9 cellular contexts compared by ENCODE assay signal in genomic region chr1:236063551-236063918, GRCh38. TPM values are rescaled to one million over a fixed set of nuclear protein-coding genes. Genes with fewer than 3 reads are reported as not detected.
DNase-seq lines count a peak whose midpoint lies in the region; ATAC-seq, FAIRE-seq and TF ChIP-seq lines count a peak whose summit lies in the region.
"Had no signal": no experiment of that assay in that cellular context is flagged by ENCODE, and none has a peak within 500 bp of the region (broad histone marks: within the 10 kb centered on the region; RNA-seq: fewer than 3 reads in every experiment).

No MANE protein-coding gene starts in this region.

- H3K4me3 Mint-ChIP-seq in activated T-cell treated with anti-CD3 and anti-CD28 coated beads, Interleukin-2, amount 50 U/mL, for 4 hours: peak overlapping the region; percentile 33

- H2BK15ac ChIP-seq in mesendoderm (replicated peaks; ENCODE audit: low read depth): no peak overlapping the region

- peak overlapping the region; percentile 86 for H3K4me2 ChIP-seq in mesendoderm (ENCODE audit: low read length)
- H3K4me2 ChIP-seq: BLaER1 treated with 17β-estradiol and CSF1 and Interleukin-3, amounts not matched to agents 10 nM and 100 nM had no signal

- no peak overlapping the region for H3K23ac ChIP-seq in mesendoderm (ENCODE audit: low read length)

- no CpG with 5 or more reads among the region's 6 CpGs for WGBS in mesendoderm (ENCODE audit: extremely low coverage, insufficient coverage, low lambda C conversion rate)
- 46 to 58% methylated on average over 6 of the region's 6 CpGs for WGBS in thyroid gland, 2 donors

- H3K18ac ChIP-seq in mesendoderm (ENCODE audit: low read length): no peak overlapping the region

- H3K4ac ChIP-seq in mesendoderm (ENCODE audit: low read depth, low read length): no peak overlapping the region

- no peak overlapping the region for H2BK120ac ChIP-seq in mesendoderm (ENCODE audit: low read depth, low read length)

- H4K8ac ChIP-seq in mesendoderm (ENCODE audit: low read depth, low read length): no peak overlapping the region

- H3K27ac ChIP-seq in mesendoderm (ENCODE audit: low read depth, low read length) (no peak overlapping the region), thyroid gland (peak overlapping the region; percentile 87 to 94 (median 91))
- H3K27ac ChIP-seq: BLaER1 treated with 17β-estradiol and CSF1 and Interleukin-3, amounts not matched to agents 10 nM and 100 nM had no signal

- peak overlapping the region; percentile 89 for H3K56ac ChIP-seq in mesendoderm (ENCODE audit: low read length)

- H3K9ac ChIP-seq in mesendoderm (ENCODE audit: low read length): peak overlapping the region; percentile 80
- H3K9ac ChIP-seq: BLaER1 treated with 17β-estradiol and CSF1 and Interleukin-3, amounts not matched to agents 10 nM and 100 nM had no signal

- no peaks in the 10 kb centered on the region for H3K36me3 ChIP-seq in mesendoderm (ENCODE audit: control insufficient read depth, insufficient read depth, low read length)
- no peaks in the 10 kb centered on the region for H3K36me3 ChIP-seq in thyroid gland
- H3K36me3 ChIP-seq: BLaER1 treated with 17β-estradiol and CSF1 and Interleukin-3, amounts not matched to agents 10 nM and 100 nM had no signal

- intact Hi-C loops in thyroid gland (cut with DNase I): no loop called here

- no peaks in the 10 kb centered on the region for H3K9me3 ChIP-seq in thyroid gland

- TF ChIP-seq CTCF in choroid plexus epithelial cell (conservative IDR thresholded peaks at IDR 0.05; ENCODE audit: low read depth, low read length): no peak
- no peak for TF ChIP-seq CTCF in thyroid gland (IDR thresholded peaks at IDR 0.05)

- H4K5ac ChIP-seq in mesendoderm (ENCODE audit: low read length): no peak overlapping the region

- H3K4me3 ChIP-seq in choroid plexus epithelial cell (ENCODE audit: low read depth, low read length) (peak overlapping the region; percentile 89), mesendoderm (ENCODE audit: low read length) (no peak overlapping the region), thyroid gland (replicated peaks in 1 of 3) (peak overlapping the region in 1 of 3 donors; percentile 86)
- H3K4me3 ChIP-seq: BLaER1 treated with 17β-estradiol and CSF1 and Interleukin-3, amounts not matched to agents 10 nM and 100 nM had no signal

- H3K4me1 Mint-ChIP-seq in activated T-cell treated with anti-CD3 and anti-CD28 coated beads, Interleukin-2, amount 50 U/mL, for 4 hours (ENCODE audit: low read depth): peaks cover 25% of the 10 kb centered on the region

- ATAC-seq in activated T-cell treated with anti-CD3 and anti-CD28 coated beads, Interleukin-2, amount 50 U/mL, for 4 hours: no peak
- no peak for ATAC-seq in GM18868 (IDR thresholded peaks at IDR 0.05; ENCODE audit: unreplicated experiment)

- no peaks in the 10 kb centered on the region for H3K79me2 ChIP-seq in mesendoderm (ENCODE audit: control insufficient read depth, insufficient read depth, low read length)

- H2BK5ac ChIP-seq in mesendoderm (ENCODE audit: low read length): no peak overlapping the region

- no peak for TF ChIP-seq POLR2A in thyroid gland (IDR thresholded peaks at IDR 0.05)

- H3K27me3 Mint-ChIP-seq in activated T-cell treated with anti-CD3 and anti-CD28 coated beads, Interleukin-2, amount 50 U/mL, for 4 hours (ENCODE audit: low read depth): peaks cover 39% of the 10 kb centered on the region

- H3K27me3 ChIP-seq in mesendoderm (ENCODE audit: insufficient read depth, low read length, poor library complexity): peaks cover 3% of the 10 kb centered on the region
- no peaks in the 10 kb centered on the region for H3K27me3 ChIP-seq in thyroid gland
- H3K27me3 ChIP-seq: BLaER1 treated with 17β-estradiol and CSF1 and Interleukin-3, amounts not matched to agents 10 nM and 100 nM had no signal

- no peak overlapping the region for H2AK5ac ChIP-seq in mesendoderm (ENCODE audit: low read length)

- FAIRE-seq in HTR-8/SVneo (lab: Jason Lieb, UNC): no peak

- H3K36me3 Mint-ChIP-seq in activated T-cell treated with anti-CD3 and anti-CD28 coated beads, Interleukin-2, amount 50 U/mL, for 4 hours (ENCODE audit: insufficient read depth): no peaks in the 10 kb centered on the region

- DNase-seq in activated T-cell treated with anti-CD3 and anti-CD28 coated beads, Interleukin-2, amount 50 U/mL, for 4 hours: no peak
- DNase-seq in activated T-cell treated with anti-CD3 and anti-CD28 coated beads for 4 hours: no peak
- DNase-seq in choroid plexus epithelial cell (ENCODE audit: low read depth): no peak
- DNase-seq in mesendoderm: no peak
- no peak for DNase-seq in thyroid gland
- no peak for DNase-seq in HTR-8/SVneo (ENCODE audit: insufficient read length, low spot score)
- DNase-seq in stimulated activated naive CD4-positive, alpha-beta T cell (lab: John Stamatoyannopoulos, UW): no peak

- H3K9me3 Mint-ChIP-seq in activated T-cell treated with anti-CD3 and anti-CD28 coated beads, Interleukin-2, amount 50 U/mL, for 4 hours: no peaks in the 10 kb centered on the region

- H3K4me1 ChIP-seq in mesendoderm (ENCODE audit: control insufficient read depth, low read depth, low read length) (no peaks in the 10 kb centered on the region), thyroid gland (peaks cover 14% of the 10 kb centered on the region in 2 donors)

- no peaks in the 10 kb centered on the region for H3K79me1 ChIP-seq in mesendoderm (ENCODE audit: low read length)

RNA-seq across cellular contexts. Expression of gene NID1, which starts 1.4 kb away (rescaled TPM):
- under 1 TPM; 0.16 to 0.32 (median 0.25) TPM for total RNA-seq in activated T-cell treated with anti-CD3 and anti-CD28 coated beads, Interleukin-2, amount 50 U/mL, for 4 hours
- polyA plus RNA-seq in mesendoderm (2013, experiment 1 of 2): 10.6 TPM
- polyA plus RNA-seq in mesendoderm (2013, experiment 2 of 2): 10.4 TPM
- total RNA-seq in thyroid gland: 10 to 100 TPM; 27.8 to 91.8 (median 69.4) TPM

Comparison
In these comparisons a context has a peak if more than half of its experiments do, and no peak if none do; other contexts are left out.
1. RNA of gene NID1, which starts 1.4 kb away (total RNA-seq): 27.8 to 91.8 TPM in thyroid gland; 0.16 to 0.32 TPM in activated T-cell treated with anti-CD3 and anti-CD28 coated beads, Interleukin-2, amount 50 U/mL, for 4 hours; every median in the first group is over 10 times any median in the second.